14 cellular contexts compared by ENCODE assay signal in genomic region chr7:18040196-18040595, GRCh38. TPM values are rescaled to one million over a fixed set of nuclear protein-coding genes. Genes with fewer than 3 reads are reported as not detected.
A peak's percentile ranks its signal among the peaks of the same experiment; 100 is the strongest.
DNase-seq lines count a peak whose midpoint lies in the region; ATAC-seq and TF ChIP-seq lines count a peak whose summit lies in the region.
"Had no signal": no experiment of that assay in that cellular context is flagged by ENCODE, and none has a peak within 500 bp of the region (broad histone marks: within the 10 kb centered on the region; RNA-seq: fewer than 3 reads in every experiment).

No MANE protein-coding gene starts in this region.

- H3K27ac ChIP-seq in SK-N-SH (ENCODE audit: low read depth in 2 of 2, low read length in 1 of 2): peak overlapping the region in 1 of 2 experiments; percentile 73; a peak in 3 of 4 replicates
- H3K27ac ChIP-seq in sigmoid colon: no peak overlapping the region
- H3K27ac ChIP-seq in tibial nerve: no peak overlapping the region
- H3K27ac ChIP-seq: thoracic aorta had no signal

- WGBS in SK-N-SH (ENCODE audit: low lambda C conversion rate): 26% methylated on average over 5 of the region's 5 CpGs
- WGBS in sigmoid colon, 2 donors: 86 to 87% methylated on average over 5 of the region's 5 CpGs
- 52 to 54% methylated on average over 5 of the region's 5 CpGs for WGBS in tibial nerve, 2 donors

- TF ChIP-seq EP300 in SK-N-SH (IDR thresholded peaks at IDR 0.05; ENCODE audit: borderline replicate concordance in 1 of 2, low read depth in 1 of 2, low read length in 1 of 2) (no peak), sigmoid colon (IDR thresholded peaks at IDR 0.05) (no peak), tibial nerve (IDR thresholded peaks at IDR 0.05) (no peak)

- no peaks in the 10 kb centered on the region for H3K36me3 ChIP-seq in SK-N-SH (replicated peaks in 1 of 2; ENCODE audit: control insufficient read depth in 1 of 2, insufficient read depth in 2 of 2, low read length in 1 of 2)
- no peaks in the 10 kb centered on the region for H3K36me3 ChIP-seq in sigmoid colon
- no peaks in the 10 kb centered on the region for H3K36me3 ChIP-seq in tibial nerve
- H3K36me3 ChIP-seq: thoracic aorta had no signal

- H3K9me2 ChIP-seq in SK-N-SH: no peaks in the 10 kb centered on the region

- intact Hi-C loops in sigmoid colon (cut with DNase I): no loop called here

- TF ChIP-seq RAD21 in SK-N-SH (IDR thresholded peaks at IDR 0.05; ENCODE audit: low read length): no peak

- TF ChIP-seq CTCF in SK-N-SH (IDR thresholded peaks at IDR 0.05): no peak
- TF ChIP-seq CTCF in fibroblast of pulmonary artery (IDR thresholded peaks at IDR 0.05; ENCODE audit: low read length, missing control alignments): no peak
- no peak for TF ChIP-seq CTCF in retinal pigment epithelial cell (conservative IDR thresholded peaks at IDR 0.05; ENCODE audit: low read depth, low read length)
- no peak for TF ChIP-seq CTCF in sigmoid colon (IDR thresholded peaks at IDR 0.05)
- no peak for TF ChIP-seq CTCF in tibial nerve (IDR thresholded peaks at IDR 0.05)

- ATAC-seq in GM21825 (IDR thresholded peaks at IDR 0.05; ENCODE audit: unreplicated experiment) (no peak), GM19397 (IDR thresholded peaks at IDR 0.05; ENCODE audit: unreplicated experiment) (no peak)
- ATAC-seq: CD8-positive, alpha-beta T cell had no signal

- H3K9me3 ChIP-seq in SK-N-SH (no peaks in the 10 kb centered on the region), sigmoid colon (no peaks in the 10 kb centered on the region), tibial nerve (no peaks in the 10 kb centered on the region)
- H3K9me3 ChIP-seq: thoracic aorta had no signal

- no peaks in the 10 kb centered on the region for H4K20me1 ChIP-seq in SK-N-SH (ENCODE audit: insufficient read depth)

- POLR2A ChIA-PET in SK-N-SH (lab: Yijun Ruan, JAX): no interaction called here

- CTCF ChIA-PET in SK-N-SH (lab: Yijun Ruan, JAX): interaction anchor here (1.3 kb wide), 1 partner anchor 281 kb away, joined by 4 read pairs; no protein-coding TSS in a partner anchor

- H3K4me1 ChIP-seq in SK-N-SH (ENCODE audit: control insufficient read depth in 1 of 2, insufficient read depth in 2 of 2, low read depth in 1 of 2, low read length in 1 of 2) (peaks cover 0 to 13% of the 10 kb centered on the region in 2 experiments; a peak in 1 of 4 replicates), sigmoid colon (no peaks in the 10 kb centered on the region), tibial nerve (no peaks in the 10 kb centered on the region)

- peak overlapping the region; percentile 43 for H3K4me2 ChIP-seq in SK-N-SH

- no peaks in the 10 kb centered on the region for H3K79me2 ChIP-seq in SK-N-SH (ENCODE audit: insufficient read depth)

- TF ChIP-seq POLR2A in sigmoid colon (IDR thresholded peaks at IDR 0.05): no peak
- TF ChIP-seq POLR2A in tibial nerve (IDR thresholded peaks at IDR 0.05): no peak

- peak overlapping the region; percentile 81 for H2AFZ ChIP-seq in SK-N-SH (ENCODE audit: low read depth)

- DNase-seq in HCEC 1CT (peak; percentile 79), SK-N-SH (no peak), fibroblast of pulmonary artery (ENCODE audit: low read depth) (peak; percentile 54), retinal pigment epithelial cell (ENCODE audit: low read depth) (peak; percentile 58), sigmoid colon (no peak), tibial nerve (ENCODE audit: low spot score in 2 of 2) (no peak)
- DNase-seq: activated naive CD4-positive, alpha-beta T cell; CD8-positive, alpha-beta T cell; kidney glomerular epithelial cell; NCI-H1694 had no signal

- H3K27me3 ChIP-seq in SK-N-SH (ENCODE audit: insufficient read depth) (no peaks in the 10 kb centered on the region), sigmoid colon (no peaks in the 10 kb centered on the region), tibial nerve (no peaks in the 10 kb centered on the region)

- H3K9ac ChIP-seq in SK-N-SH: peak overlapping the region; percentile 23; the same call in 1 of the 2 replicates

- H3K4me3 ChIP-seq in SK-N-SH (ENCODE audit: low read depth in 2 of 2, low read length in 1 of 2) (0 out of 4 replicates have a peak overlapping the region, but pooled peaks of 1 of the 2 experiments have one; percentile 4), fibroblast of pulmonary artery (replicated peaks; ENCODE audit: low read depth, low read length) (no peak overlapping the region), retinal pigment epithelial cell (ENCODE audit: low read length) (no peak overlapping the region), sigmoid colon (no peak overlapping the region), tibial nerve (no peak overlapping the region)
- H3K4me3 ChIP-seq: thoracic aorta had no signal

- H3F3A ChIP-seq in SK-N-SH (replicated peaks; ENCODE audit: insufficient read depth): peaks cover 6% of the 10 kb centered on the region

TF ChIP-seq in SK-N-SH, 30 proteins besides CTCF, POLR2A, EP300 and RAD21:
- TF ChIP-seq TCF12 (IDR thresholded peaks at IDR 0.05): peak; percentile 34
- TF ChIP-seq MAX (IDR thresholded peaks at IDR 0.05; ENCODE audit: low read depth): no peak
- TF ChIP-seq SIN3A (IDR thresholded peaks at IDR 0.05; ENCODE audit: borderline replicate concordance, low read depth, low read length): no peak
- peak; percentile 71 for TF ChIP-seq JUND (IDR thresholded peaks at IDR 0.05)
- TF ChIP-seq TEAD4 (IDR thresholded peaks at IDR 0.05; ENCODE audit: borderline replicate concordance, insufficient read depth): peak; percentile 63; the same call in 1 of the 2 replicates
- peak; percentile 43; the same call in 1 of the 2 replicates for TF ChIP-seq PBX3 (IDR thresholded peaks at IDR 0.05)
- peak; percentile 70; the same call in 1 of the 2 replicates for TF ChIP-seq FOSL2 (IDR thresholded peaks at IDR 0.05; ENCODE audit: borderline replicate concordance, low read depth)

RNA-seq across cellular contexts. Expression of gene PRPS1L1, which starts 12.6 kb away (rescaled TPM):
- polyA plus RNA-seq in SK-N-SH (2012; rRNA removed): not detected in 2 replicates
- not detected in 2 replicates for polyA plus RNA-seq in SK-N-SH (2012; cell fraction: cytosol; rRNA removed)
- polyA plus RNA-seq in SK-N-SH (2012; cell fraction: nucleus; rRNA removed): not detected in 2 replicates
- total RNA-seq in sigmoid colon: not detected
- not detected for polyA plus RNA-seq in sigmoid colon
- total RNA-seq in tibial nerve: not detected
- total RNA-seq: CD8-positive, alpha-beta T cell; thoracic aorta had no signal
- polyA plus RNA-seq: neural cell had no signal

Comparison
In these comparisons a context has a peak if more than half of its experiments do, and no peak if none do; other contexts are left out.
1. DNase-seq: peak in HCEC 1CT (single experiment), fibroblast of pulmonary artery (single experiment) and retinal pigment epithelial cell (single experiment); none in SK-N-SH (single experiment), sigmoid colon (single experiment) and tibial nerve (0 of 2).